Comparison of ENCODE assay signal across 8 cellular contexts in the genomic region with DNA sequence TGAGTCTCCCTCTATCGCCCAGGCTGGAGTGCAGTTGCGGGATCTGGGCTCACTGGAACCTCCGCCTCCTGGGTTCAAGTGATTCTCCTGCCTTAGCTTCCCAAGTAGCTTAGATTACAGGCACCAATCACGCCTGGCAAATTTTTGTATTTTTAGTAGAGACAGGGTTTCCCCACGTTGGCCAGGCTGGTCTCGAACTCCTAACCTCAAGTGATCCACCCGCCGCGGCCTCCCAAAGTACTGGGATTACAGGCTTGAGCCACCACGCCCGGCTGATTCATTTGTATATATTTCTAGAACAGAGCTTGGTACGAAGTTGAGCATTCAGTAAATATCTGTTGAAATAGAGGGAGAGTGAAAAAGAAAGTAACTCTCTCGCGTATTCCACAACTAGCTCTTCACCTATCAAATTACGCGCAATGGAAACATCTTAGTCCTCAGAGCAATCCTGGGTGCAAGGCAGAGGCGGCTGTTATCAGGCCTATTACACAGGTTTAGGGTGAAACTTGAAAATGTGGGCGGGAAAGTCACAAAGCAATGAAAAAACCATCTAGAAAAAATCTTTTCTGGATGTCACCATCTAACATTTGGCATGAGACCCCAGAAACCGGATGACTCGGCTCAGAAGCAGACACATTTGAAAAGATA. TPM values are rescaled to one million over a fixed set of nuclear protein-coding genes. Genes with fewer than 3 reads are reported as not detected.
DNase-seq lines count a peak whose midpoint lies in the region; ATAC-seq and TF ChIP-seq lines count a peak whose summit lies in the region.

No MANE protein-coding gene starts in this region.

- peaks cover 0 to 9% of the 10 kb centered on the region in 2 donors for H3K9me3 Mint-ChIP-seq in stimulated activated naive CD8-positive, alpha-beta T cell treated with anti-CD3 and anti-CD28 coated beads, Interleukin-15, amount 100 ng/mL, for 72 hours

- no peaks in the 10 kb centered on the region for H3K9me3 ChIP-seq in BLaER1 treated with 17β-estradiol and CSF1 and Interleukin-3, amounts not matched to agents 10 nM and 100 nM (replicated peaks in 1 of 11)
- H3K9me3 ChIP-seq in colonic mucosa (no peaks in the 10 kb centered on the region), mucosa of stomach (ENCODE audit: control insufficient read depth, low read length) (no peaks in the 10 kb centered on the region)

- intact Hi-C loops in colonic mucosa (cut with DNase I) = no loop called here

- H3K4me2 ChIP-seq in BLaER1 treated with 17β-estradiol and CSF1 and Interleukin-3, amounts not matched to agents 10 nM and 100 nM = peak overlapping the region; percentile 56 to 83 (median 68)

- H3K27me3 Mint-ChIP-seq in stimulated activated naive CD8-positive, alpha-beta T cell treated with anti-CD3 and anti-CD28 coated beads, Interleukin-15, amount 100 ng/mL, for 72 hours = no peaks in the 10 kb centered on the region

- peak overlapping the region; percentile 95 for H3K4me3 Mint-ChIP-seq in stimulated activated naive CD8-positive, alpha-beta T cell treated with anti-CD3 and anti-CD28 coated beads, Interleukin-15, amount 100 ng/mL, for 72 hours

- no peaks in the 10 kb centered on the region for H3K27me3 ChIP-seq in BLaER1 treated with 17β-estradiol and CSF1 and Interleukin-3, amounts not matched to agents 10 nM and 100 nM
- H3K27me3 ChIP-seq in colonic mucosa = no peaks in the 10 kb centered on the region
- no peaks in the 10 kb centered on the region for H3K27me3 ChIP-seq in mucosa of stomach (ENCODE audit: control insufficient read depth, insufficient read depth, low read length)

- peaks cover 0 to 24% (median 9%) of the 10 kb centered on the region in 11 experiments; a peak in 8 of 22 replicates for H4K20me1 ChIP-seq in BLaER1 treated with 17β-estradiol and CSF1 and Interleukin-3, amounts not matched to agents 10 nM and 100 nM

- peak overlapping the region; percentile 77 to 100 (median 96) for H3K4me3 ChIP-seq in BLaER1 treated with 17β-estradiol and CSF1 and Interleukin-3, amounts not matched to agents 10 nM and 100 nM
- H3K4me3 ChIP-seq in colonic mucosa (peak overlapping the region; percentile 97), mucosa of stomach (ENCODE audit: low read length) (peak overlapping the region; percentile 80)

- peaks cover 14 to 26% (median 17%) of the 10 kb centered on the region in 10 experiments for H3K4me1 ChIP-seq in BLaER1 treated with 17β-estradiol and CSF1 and Interleukin-3, amounts not matched to agents 10 nM and 100 nM
- peaks cover 13% of the 10 kb centered on the region for H3K4me1 ChIP-seq in colonic mucosa
- H3K4me1 ChIP-seq in mucosa of stomach (ENCODE audit: control insufficient read depth, insufficient read depth, low read length) = peaks cover 14% of the 10 kb centered on the region

- ATAC-seq in HG03045 (IDR thresholded peaks at IDR 0.05; ENCODE audit: unreplicated experiment) (peak; percentile 0), GM21529 (IDR thresholded peaks at IDR 0.05; ENCODE audit: unreplicated experiment) (no peak)
- peak; percentile 49 for ATAC-seq in stimulated activated naive CD8-positive, alpha-beta T cell treated with anti-CD3 and anti-CD28 coated beads, Interleukin-15, amount 100 ng/mL, for 72 hours

- no peak for TF ChIP-seq CTCF in colonic mucosa (IDR thresholded peaks at IDR 0.05)

- POLR2A ChIA-PET in HEK293T (lab: Yijun Ruan, JAX) = interaction anchor here (0.8 kb wide), 1 partner anchor 9 kb away, joined by 3 read pairs; no protein-coding TSS in a partner anchor

- peaks cover 23 to 28% (median 26%) of the 10 kb centered on the region in 11 experiments for H3K36me3 ChIP-seq in BLaER1 treated with 17β-estradiol and CSF1 and Interleukin-3, amounts not matched to agents 10 nM and 100 nM
- H3K36me3 ChIP-seq in colonic mucosa = no peaks in the 10 kb centered on the region
- H3K36me3 ChIP-seq in mucosa of stomach (ENCODE audit: control insufficient read depth, insufficient read depth, low read length) = peaks cover 5% of the 10 kb centered on the region

- DNase-seq in activated CD4-positive, CD25-positive, alpha-beta regulatory T cell treated with anti-CD3 and anti-CD28 coated beads, Interleukin-2, amount 50 U/mL, for 72 hours = peak; percentile 55
- DNase-seq in colonic mucosa (peak; percentile 65), HEK293T (ENCODE audit: extremely low spot score) (no peak)
- peak; percentile 58 to 59 for DNase-seq in stimulated activated naive CD8-positive, alpha-beta T cell treated with anti-CD3 and anti-CD28 coated beads, Interleukin-15, amount 100 ng/mL, for 72 hours

- H3K4me1 Mint-ChIP-seq in stimulated activated naive CD8-positive, alpha-beta T cell treated with anti-CD3 and anti-CD28 coated beads, Interleukin-15, amount 100 ng/mL, for 72 hours = peaks cover 22% of the 10 kb centered on the region

- CTCF ChIA-PET in HEK293T (lab: Yijun Ruan, JAX) = interaction anchor here (0.7 to 1.9 kb wide), 3 partner anchors 9 to 237 kb away, joined by 3 to 11 read pairs (median 4); no protein-coding TSS in a partner anchor

- H3K27ac Mint-ChIP-seq in stimulated activated naive CD8-positive, alpha-beta T cell treated with anti-CD3 and anti-CD28 coated beads, Interleukin-15, amount 100 ng/mL, for 72 hours = peak overlapping the region; percentile 99

- peak overlapping the region; percentile 80 to 99 (median 96) for H3K9ac ChIP-seq in BLaER1 treated with 17β-estradiol and CSF1 and Interleukin-3, amounts not matched to agents 10 nM and 100 nM
- peak overlapping the region in 1 of 2 donors; percentile 81 for H3K9ac ChIP-seq in colonic mucosa (ENCODE audit: low read depth in 2 of 2, low read length in 2 of 2)
- H3K9ac ChIP-seq in mucosa of stomach (ENCODE audit: low read length) = peak overlapping the region; percentile 90

- H3K27ac ChIP-seq in BLaER1 treated with 17β-estradiol and CSF1 and Interleukin-3, amounts not matched to agents 10 nM and 100 nM = peak overlapping the region; percentile 85 to 97 (median 95)
- H3K27ac ChIP-seq in colonic mucosa = peak overlapping the region; percentile 98

TF ChIP-seq in HEK293T, 16 proteins besides CTCF, POLR2A, EP300 and RAD21:
- TF ChIP-seq ELF4 (IDR thresholded peaks at IDR 0.05) (no peak), HDGF (IDR thresholded peaks at IDR 0.05; ENCODE audit: borderline replicate concordance) (no peak), FOXA1 (IDR thresholded peaks at IDR 0.05) (no peak), SUZ12 (IDR thresholded peaks at IDR 0.05) (no peak), L3MBTL2 (conservative IDR thresholded peaks at IDR 0.05) (no peak), CTBP1 (IDR thresholded peaks at IDR 0.05; ENCODE audit: borderline replicate concordance) (no peak), TARDBP (IDR thresholded peaks at IDR 0.05) (no peak)

RNA-seq across cellular contexts. Expression of a gene that starts 0.7 kb away (rescaled TPM):
- total RNA-seq in colonic mucosa = 100 to 1,000 TPM; 284 to 404 TPM

RNA-seq across cellular contexts. Expression of a gene that starts 35.0 kb away (rescaled TPM):
- total RNA-seq in colonic mucosa = 100 to 1,000 TPM; 515 to 560 TPM

RNA-seq across cellular contexts. Expression of a gene that starts 55.7 kb away (rescaled TPM):
- total RNA-seq in colonic mucosa = 100 to 1,000 TPM in 1 of 2 donors, 10 to 100 TPM in 1; 99.3 to 105 TPM
